Comparison of ENCODE assay signal across 36 cellular contexts in genomic region chr20:60930023-60930790, GRCh38.
"Had no signal": no experiment of that assay in that cellular context is flagged by ENCODE, and none has a peak within 500 bp of the region (broad histone marks: within the 10 kb centered on the region; RNA-seq: fewer than 3 reads in every experiment).

No MANE protein-coding gene starts in this region.

- FAIRE-seq: bronchial epithelial cell, TTC549 had no signal

- H3K27ac ChIP-seq: ascending aorta, cardiac muscle cell, VCaP had no signal

- H3K27ac Mint-ChIP-seq: activated B cell treated with CpG ODN at 0.5 μM for 24 hours; activated CD4-positive, alpha-beta memory T cell treated with anti-CD3 and anti-CD28 coated beads for 36 hours; activated CD4-positive, alpha-beta T cell treated with anti-CD3 and anti-CD28 coated beads, Interleukin-2, amount 10 ng/mL, durations not matched to agents 24 days and 14 days; activated CD8-positive, alpha-beta memory T cell treated with anti-CD3 and anti-CD28 coated beads, Interleukin-2, amount 10 ng/mL, durations not matched to agents 7 days and 5 days; activated CD8-positive, alpha-beta T cell treated with anti-CD3 and anti-CD28 coated beads, Interleukin-2, amount 10 ng/mL, durations not matched to agents 7 days and 5 days; activated naive CD4-positive, alpha-beta T cell treated with anti-CD3 and anti-CD28 coated beads, Interleukin-2, amount 10 ng/mL, durations not matched to agents 7 days and 5 days; activated naive CD4-positive, alpha-beta T cell treated with anti-CD3 and anti-CD28 coated beads, Interleukin-2, amount 50 U/mL, for 24 hours; activated naive CD8-positive, alpha-beta T cell; activated naive CD8-positive, alpha-beta T cell treated with anti-CD3 and anti-CD28 coated beads, Interleukin-2, amount 10 ng/mL, durations not matched to agents 7 days and 5 days; activated naive CD8-positive, alpha-beta T cell treated with anti-CD3 and anti-CD28 coated beads, Interleukin-2, amount 50 U/mL, for 24 hours; activated T-cell treated with anti-CD3 and anti-CD28 coated beads, Interleukin-2, amount 50 U/mL, for 24 hours; activated T-helper 2 cell treated with anti-CD3 and anti-CD28 coated beads, Interferon-gamma antibody, Interleukin-2, Interleukin-4, amounts not matched to agents 10 μg/mL and 5 μg/mL and 100 μg/mL, durations not matched to agents 14 hours and 24 hours and 36 hours; brain; T-helper 17 cell; T-helper 2 cell treated with Interferon-gamma antibody and Interleukin-4, amounts not matched to agents 5 μg/mL and 100 μg/mL, for 36 hours had no signal

- H3K9me3 Mint-ChIP-seq: activated B cell treated with CpG ODN at 0.5 μM for 24 hours; activated CD4-positive, alpha-beta memory T cell treated with anti-CD3 and anti-CD28 coated beads for 36 hours; activated CD4-positive, alpha-beta T cell treated with anti-CD3 and anti-CD28 coated beads, Interleukin-2, amount 10 ng/mL, durations not matched to agents 24 days and 14 days; activated naive CD4-positive, alpha-beta T cell treated with anti-CD3 and anti-CD28 coated beads, Interleukin-2, amount 10 ng/mL, durations not matched to agents 7 days and 5 days; activated naive CD4-positive, alpha-beta T cell treated with anti-CD3 and anti-CD28 coated beads, Interleukin-2, amount 50 U/mL, for 24 hours; activated naive CD8-positive, alpha-beta T cell treated with anti-CD3 and anti-CD28 coated beads, Interleukin-2, amount 10 ng/mL, durations not matched to agents 7 days and 5 days; activated naive CD8-positive, alpha-beta T cell treated with anti-CD3 and anti-CD28 coated beads, Interleukin-2, amount 50 U/mL, for 24 hours; activated T-cell treated with anti-CD3 and anti-CD28 coated beads, Interleukin-2, amount 50 U/mL, for 24 hours; activated T-helper 2 cell treated with anti-CD3 and anti-CD28 coated beads, Interferon-gamma antibody, Interleukin-2, Interleukin-4, amounts not matched to agents 10 μg/mL and 5 μg/mL and 100 μg/mL, durations not matched to agents 14 hours and 24 hours and 36 hours; brain had no signal

- H3K36me3 Mint-ChIP-seq: activated CD4-positive, alpha-beta memory T cell treated with anti-CD3 and anti-CD28 coated beads for 36 hours; activated CD8-positive, alpha-beta memory T cell treated with anti-CD3 and anti-CD28 coated beads, Interleukin-2, amount 10 ng/mL, durations not matched to agents 7 days and 5 days; activated naive CD4-positive, alpha-beta T cell treated with anti-CD3 and anti-CD28 coated beads, Interleukin-2, amount 10 ng/mL, durations not matched to agents 7 days and 5 days; activated naive CD4-positive, alpha-beta T cell treated with anti-CD3 and anti-CD28 coated beads, Interleukin-2, amount 50 U/mL, for 24 hours; activated naive CD8-positive, alpha-beta T cell; activated naive CD8-positive, alpha-beta T cell treated with anti-CD3 and anti-CD28 coated beads, Interleukin-2, amount 10 ng/mL, durations not matched to agents 7 days and 5 days; brain had no signal

- H3K4me3 Mint-ChIP-seq: activated B cell treated with CpG ODN at 0.5 μM for 24 hours; activated CD4-positive, alpha-beta memory T cell treated with anti-CD3 and anti-CD28 coated beads for 36 hours; activated CD4-positive, alpha-beta T cell treated with anti-CD3 and anti-CD28 coated beads, Interleukin-2, amount 10 ng/mL, durations not matched to agents 24 days and 14 days; activated CD8-positive, alpha-beta memory T cell treated with anti-CD3 and anti-CD28 coated beads, Interleukin-2, amount 10 ng/mL, durations not matched to agents 7 days and 5 days; activated CD8-positive, alpha-beta T cell treated with anti-CD3 and anti-CD28 coated beads, Interleukin-2, amount 10 ng/mL, durations not matched to agents 7 days and 5 days; activated naive CD4-positive, alpha-beta T cell treated with anti-CD3 and anti-CD28 coated beads, Interleukin-2, amount 10 ng/mL, durations not matched to agents 7 days and 5 days; activated naive CD4-positive, alpha-beta T cell treated with anti-CD3 and anti-CD28 coated beads, Interleukin-2, amount 50 U/mL, for 24 hours; activated naive CD8-positive, alpha-beta T cell; activated naive CD8-positive, alpha-beta T cell treated with anti-CD3 and anti-CD28 coated beads, Interleukin-2, amount 10 ng/mL, durations not matched to agents 7 days and 5 days; activated naive CD8-positive, alpha-beta T cell treated with anti-CD3 and anti-CD28 coated beads, Interleukin-2, amount 50 U/mL, for 24 hours; activated T-cell treated with anti-CD3 and anti-CD28 coated beads, Interleukin-2, amount 50 U/mL, for 24 hours; brain; central memory CD8-positive, alpha-beta T cell; T-helper 17 cell; T-helper 2 cell treated with Interferon-gamma antibody and Interleukin-4, amounts not matched to agents 5 μg/mL and 100 μg/mL, for 36 hours had no signal

- H3K4me1 Mint-ChIP-seq: activated B cell treated with CpG ODN at 0.5 μM for 24 hours; activated CD4-positive, alpha-beta T cell treated with anti-CD3 and anti-CD28 coated beads, Interleukin-2, amount 10 ng/mL, durations not matched to agents 24 days and 14 days; activated CD8-positive, alpha-beta memory T cell treated with anti-CD3 and anti-CD28 coated beads, Interleukin-2, amount 10 ng/mL, durations not matched to agents 7 days and 5 days; activated naive CD4-positive, alpha-beta T cell treated with anti-CD3 and anti-CD28 coated beads, Interleukin-2, amount 10 ng/mL, durations not matched to agents 7 days and 5 days; activated naive CD4-positive, alpha-beta T cell treated with anti-CD3 and anti-CD28 coated beads, Interleukin-2, amount 50 U/mL, for 24 hours; activated naive CD8-positive, alpha-beta T cell treated with anti-CD3 and anti-CD28 coated beads, Interleukin-2, amount 10 ng/mL, durations not matched to agents 7 days and 5 days; activated naive CD8-positive, alpha-beta T cell treated with anti-CD3 and anti-CD28 coated beads, Interleukin-2, amount 50 U/mL, for 24 hours; brain; central memory CD8-positive, alpha-beta T cell; T-helper 17 cell had no signal

- H3K4me3 ChIP-seq: ascending aorta, cardiac muscle cell had no signal

- H3K9me3 ChIP-seq: ascending aorta had no signal

- ATAC-seq: activated CD8-positive, alpha-beta memory T cell treated with anti-CD3 and anti-CD28 coated beads, Interleukin-2, amount 10 ng/mL, durations not matched to agents 7 days and 5 days; activated CD8-positive, alpha-beta T cell treated with anti-CD3 and anti-CD28 coated beads, Interleukin-2, amount 10 ng/mL, durations not matched to agents 7 days and 5 days; activated naive CD8-positive, alpha-beta T cell treated with anti-CD3 and anti-CD28 coated beads, Interleukin-2, amount 50 U/mL, for 24 hours; T-helper 17 cell had no signal

- H3K36me3 ChIP-seq: ascending aorta, cardiac muscle cell had no signal

- H3K4me1 ChIP-seq: ascending aorta had no signal

- DNase-seq: activated B cell treated with CpG ODN at 0.5 μM for 24 hours; activated CD4-positive, alpha-beta memory T cell treated with anti-CD3 and anti-CD28 coated beads for 36 hours; activated CD4-positive, alpha-beta T cell treated with anti-CD3 and anti-CD28 coated beads for 4 hours; activated CD4-positive, alpha-beta T cell treated with anti-CD3 and anti-CD28 coated beads, Interleukin-2, amount 10 ng/mL, durations not matched to agents 24 days and 14 days; activated CD4-positive, alpha-beta T cell treated with anti-CD3 and anti-CD28 coated beads, Interleukin-2, amount 50 U/mL, for 1 hour; activated CD4-positive, alpha-beta T cell treated with anti-CD3 and anti-CD28 coated beads, Interleukin-2, amount 50 U/mL, for 4 hours; activated CD4-positive, CD25-positive, alpha-beta regulatory T cell treated with anti-CD3 and anti-CD28 coated beads, Interleukin-2, amount 50 U/mL, for 72 hours; activated CD8-positive, alpha-beta memory T cell treated with anti-CD3 and anti-CD28 coated beads for 24 hours; activated CD8-positive, alpha-beta memory T cell treated with anti-CD3 and anti-CD28 coated beads, Interleukin-2, amount 10 ng/mL, durations not matched to agents 7 days and 5 days; activated CD8-positive, alpha-beta memory T cell treated with anti-CD3 and anti-CD28 coated beads, Interleukin-2, amount 50 U/mL, for 48 hours; activated CD8-positive, alpha-beta T cell treated with anti-CD3 and anti-CD28 coated beads, Interleukin-2, amount 10 ng/mL, durations not matched to agents 7 days and 5 days; activated effector memory CD4-positive, alpha-beta T cell treated with Interleukin-2 at 50 U/mL for 16 hours; activated gamma-delta T cell; activated naive CD4-positive, alpha-beta T cell treated with anti-CD3 and anti-CD28 coated beads, Interleukin-2, amount 10 ng/mL, durations not matched to agents 7 days and 5 days; activated naive CD4-positive, alpha-beta T cell treated with Interleukin-2 at 50 U/mL for 16 hours; activated naive CD8-positive, alpha-beta T cell treated with anti-CD3 and anti-CD28 coated beads, Interleukin-2, amount 10 ng/mL, durations not matched to agents 7 days and 5 days; activated naive CD8-positive, alpha-beta T cell treated with anti-CD3 and anti-CD28 coated beads, Interleukin-2, amount 50 U/mL, for 24 hours; activated T-cell treated with anti-CD3 and anti-CD28 coated beads, Interleukin-2, amount 50 U/mL, for 24 hours; activated T-cell treated with anti-CD3 and anti-CD28 coated beads, Interleukin-2, amount 50 U/mL, for 48 hours; amygdala; anterior cingulate cortex; caudate nucleus; cerebellar nuclear complex; T-helper 17 cell; T-helper 9 cell had no signal

- H3K27me3 Mint-ChIP-seq: activated B cell treated with CpG ODN at 0.5 μM for 24 hours; activated CD4-positive, alpha-beta T cell treated with anti-CD3 and anti-CD28 coated beads, Interleukin-2, amount 10 ng/mL, durations not matched to agents 24 days and 14 days; activated CD8-positive, alpha-beta memory T cell treated with anti-CD3 and anti-CD28 coated beads, Interleukin-2, amount 10 ng/mL, durations not matched to agents 7 days and 5 days; activated naive CD4-positive, alpha-beta T cell treated with anti-CD3 and anti-CD28 coated beads, Interleukin-2, amount 10 ng/mL, durations not matched to agents 7 days and 5 days had no signal

- H3K27me3 ChIP-seq: ascending aorta had no signal
